In genomic region chr3:185824467-185825378, GRCh38 we compare ENCODE assay signal across 8 cellular contexts. TPM values are rescaled to one million over a fixed set of nuclear protein-coding genes. Genes with fewer than 3 reads are reported as not detected.
A peak's percentile ranks its signal among the peaks of the same experiment; 100 is the strongest.
DNase-seq lines count a peak whose midpoint lies in the region; TF ChIP-seq lines count a peak whose summit lies in the region.

Gene IGF2BP2 (minus strand): TSS chr3:185825042. CDS start chr3:185824960, 82 bp downstream.

- peak in 1 of 4 donors; percentile 16 for TF ChIP-seq POLR2A in stomach (IDR thresholded peaks at IDR 0.05)

- H3K4me1 ChIP-seq in mucosa of stomach (ENCODE audit: control insufficient read depth, insufficient read depth, low read length) (peaks cover 7% of the 10 kb centered on the region), stomach (peaks cover 13 to 42% (median 35%) of the 10 kb centered on the region in 4 donors)

- intact Hi-C loops in stomach (cut with DNase I; ENCODE audit: low total_unique reads), result no loop called here

- peak within 1 kb of the TSS; percentile 80 to 94 (median 89) for H3K27ac ChIP-seq in stomach

- WGBS in stomach, 5 donors, result 0 to 1% (median 1%) methylated on average over 16 to 110 of the region's 113 CpGs

- DNase-seq in GM04504 (ENCODE audit: low read depth), result peak; percentile 74
- DNase-seq in HFF-Myc (ENCODE audit: extremely low read depth, low read depth), result no peak
- peak; percentile 69 for DNase-seq in NCI-H510A (lab: John Stamatoyannopoulos, UW)
- DNase-seq in activated CD8-positive, alpha-beta memory T cell treated with anti-CD3 and anti-CD28 coated beads, Interleukin-2, amount 50 U/mL, for 4 hours, result peak; percentile 44
- DNase-seq in epithelial cell of proximal tubule (ENCODE audit: low read depth), result no peak
- peak; percentile 78 for DNase-seq in stomach
- no peak for DNase-seq in effector CD8-positive, alpha-beta T cell (lab: John Stamatoyannopoulos, UW)

- TF ChIP-seq CTCF in HFF-Myc (IDR thresholded peaks at IDR 0.05; ENCODE audit: low read depth, low read length, missing control alignments) (no peak), epithelial cell of proximal tubule (conservative IDR thresholded peaks at IDR 0.05; ENCODE audit: low read depth, low read length) (no peak), stomach (IDR thresholded peaks at IDR 0.05) (no peak)

- H3K4me3 ChIP-seq in HFF-Myc (replicated peaks; ENCODE audit: low read depth, low read length), result peak within 1 kb of the TSS; percentile 89
- peak within 1 kb of the TSS; percentile 89 for H3K4me3 ChIP-seq in epithelial cell of proximal tubule (ENCODE audit: low read depth, low read length)
- H3K4me3 ChIP-seq in mucosa of stomach (ENCODE audit: low read length), result peak within 1 kb of the TSS; percentile 57
- peak within 1 kb of the TSS; percentile 61 to 84 (median 74) for H3K4me3 ChIP-seq in stomach

- H3K27me3 ChIP-seq in mucosa of stomach (ENCODE audit: control insufficient read depth, insufficient read depth, low read length) (no peaks in the 10 kb centered on the region), stomach (peaks cover 3 to 77% (median 28%) of the 10 kb centered on the region in 3 donors)

- H3K36me3 ChIP-seq in mucosa of stomach (ENCODE audit: control insufficient read depth, insufficient read depth, low read length), result no peaks in the 10 kb centered on the region
- no peaks in the 10 kb centered on the region for H3K36me3 ChIP-seq in stomach

- peak within 1 kb of the TSS; percentile 88 for H3K9ac ChIP-seq in mucosa of stomach (ENCODE audit: low read length)

- H3K9me3 ChIP-seq in mucosa of stomach (ENCODE audit: control insufficient read depth, low read length) (no peaks in the 10 kb centered on the region), stomach (no peaks in the 10 kb centered on the region)

- TF ChIP-seq EP300 in stomach (IDR thresholded peaks at IDR 0.05), result no peak

RNA-seq across cellular contexts. Expression of gene IGF2BP2, which starts in this region (rescaled TPM):
- 57.6 and 99.8 TPM in 2 replicates for total RNA-seq in epithelial cell of proximal tubule
- total RNA-seq in stomach, result 100 to 1,000 TPM in 1 of 5 donors, 10 to 100 TPM in 3, 1 to 10 TPM in 1; 4.0 to 303 (median 60.5) TPM
- polyA plus RNA-seq in stomach, result 10 to 100 TPM in 1 of 3 donors, 1 to 10 TPM in 2; 4.6 to 13.4 (median 7.8) TPM

Comparison
In these comparisons a context has a peak if more than half of its experiments do, and no peak if none do; other contexts are left out.
1. DNase-seq: peak in GM04504 (single experiment), NCI-H510A (single experiment), activated CD8-positive, alpha-beta memory T cell treated with anti-CD3 and anti-CD28 coated beads, Interleukin-2, amount 50 U/mL, for 4 hours (single experiment) and stomach (single experiment); none in HFF-Myc (single experiment), epithelial cell of proximal tubule (single experiment) and effector CD8-positive, alpha-beta T cell (single experiment).
2. Peak in every context shown above with its lines, with median percentiles within 50 percentile points of each other: H3K4me3 ChIP-seq.